In genomic region chr1:209367031-209367813, GRCh38 we compare ENCODE assay signal across 17 cellular contexts.
A peak's percentile ranks its signal among the peaks of the same experiment; 100 is the strongest.
DNase-seq lines count a peak whose midpoint lies in the region; FAIRE-seq and TF ChIP-seq lines count a peak whose summit lies in the region.
"Had no signal": no experiment of that assay in that cellular context is flagged by ENCODE, and none has a peak within 500 bp of the region (broad histone marks: within the 10 kb centered on the region; RNA-seq: fewer than 3 reads in every experiment).

No MANE protein-coding gene starts in this region.

- H3K27ac ChIP-seq in astrocyte (ENCODE audit: low read depth, low read length): peak overlapping the region; percentile 63
- H3K27ac ChIP-seq: BLaER1 treated with 17β-estradiol and CSF1 and Interleukin-3, amounts not matched to agents 10 nM and 100 nM; right atrium auricular region had no signal

- H3K4me3 Mint-ChIP-seq in astrocyte (ENCODE audit: unreplicated experiment): peak overlapping the region; percentile 27
- H3K4me3 Mint-ChIP-seq in activated CD4-positive, alpha-beta memory T cell treated with anti-CD3 and anti-CD28 coated beads for 36 hours: no peak overlapping the region
- H3K4me3 Mint-ChIP-seq: nephron progenitor cell; stimulated activated naive B cell treated with anti-CD40 and anti-IgM and Interleukin-4, amounts not matched to agents 10 μg/mL and 1 μg/mL and 100 μg/mL, for 72 hours had no signal

- H3K4me3 ChIP-seq in astrocyte (ENCODE audit: insufficient read depth, low read depth, low read length) (no peak overlapping the region), fibroblast of pulmonary artery (replicated peaks; ENCODE audit: low read depth, low read length) (no peak overlapping the region), retinal pigment epithelial cell (ENCODE audit: low read length) (peak overlapping the region; percentile 11)
- H3K4me3 ChIP-seq: BLaER1 treated with 17β-estradiol and CSF1 and Interleukin-3, amounts not matched to agents 10 nM and 100 nM; right atrium auricular region had no signal

- peaks cover 33% of the 10 kb centered on the region for H3K4me1 ChIP-seq in astrocyte (ENCODE audit: insufficient read depth, low read length)
- H3K4me1 ChIP-seq: right atrium auricular region had no signal

- POLR2A ChIA-PET in activated CD4-positive, alpha-beta memory T cell treated with anti-CD3 and anti-CD28 coated beads for 36 hours (lab: Charles Lee): no interaction called here

- H4K20me1 ChIP-seq in astrocyte (ENCODE audit: insufficient read depth, low read length): no peaks in the 10 kb centered on the region
- H4K20me1 ChIP-seq: BLaER1 treated with 17β-estradiol and CSF1 and Interleukin-3, amounts not matched to agents 10 nM and 100 nM had no signal

- no peaks in the 10 kb centered on the region for H3K27me3 ChIP-seq in astrocyte (ENCODE audit: insufficient read depth, low read length)
- H3K27me3 ChIP-seq: BLaER1 treated with 17β-estradiol and CSF1 and Interleukin-3, amounts not matched to agents 10 nM and 100 nM; right atrium auricular region had no signal

- CTCF ChIA-PET in activated CD4-positive, alpha-beta memory T cell treated with anti-CD3 and anti-CD28 coated beads for 36 hours (lab: Charles Lee): no interaction called here

- H3K79me2 ChIP-seq in astrocyte (ENCODE audit: insufficient read depth, low read length): no peaks in the 10 kb centered on the region

- no peaks in the 10 kb centered on the region for H3K36me3 ChIP-seq in astrocyte (ENCODE audit: insufficient read depth, low read length)
- H3K36me3 ChIP-seq: BLaER1 treated with 17β-estradiol and CSF1 and Interleukin-3, amounts not matched to agents 10 nM and 100 nM; right atrium auricular region had no signal

- H3K4me1 Mint-ChIP-seq in astrocyte (ENCODE audit: low read depth, unreplicated experiment): peaks cover 49% of the 10 kb centered on the region
- no peaks in the 10 kb centered on the region for H3K4me1 Mint-ChIP-seq in activated CD4-positive, alpha-beta memory T cell treated with anti-CD3 and anti-CD28 coated beads for 36 hours (ENCODE audit: low read depth)
- H3K4me1 Mint-ChIP-seq: stimulated activated naive B cell treated with anti-CD40 and anti-IgM and Interleukin-4, amounts not matched to agents 10 μg/mL and 1 μg/mL and 100 μg/mL, for 72 hours had no signal

- no peaks in the 10 kb centered on the region for H3K36me3 Mint-ChIP-seq in astrocyte (ENCODE audit: low read depth, unreplicated experiment)
- no peaks in the 10 kb centered on the region for H3K36me3 Mint-ChIP-seq in activated CD4-positive, alpha-beta memory T cell treated with anti-CD3 and anti-CD28 coated beads for 36 hours
- H3K36me3 Mint-ChIP-seq: stimulated activated naive B cell treated with anti-CD40 and anti-IgM and Interleukin-4, amounts not matched to agents 10 μg/mL and 1 μg/mL and 100 μg/mL, for 72 hours had no signal

- H3K4me2 ChIP-seq in astrocyte (ENCODE audit: low read length): peak overlapping the region; percentile 45
- H3K4me2 ChIP-seq: BLaER1 treated with 17β-estradiol and CSF1 and Interleukin-3, amounts not matched to agents 10 nM and 100 nM had no signal

- DNase-seq in GM03348 (ENCODE audit: low spot score): peak; percentile 28
- DNase-seq in astrocyte (ENCODE audit: low read depth): peak; percentile 80
- peak; percentile 55 for DNase-seq in fibroblast of pulmonary artery (ENCODE audit: low read depth)
- DNase-seq in retinal pigment epithelial cell (ENCODE audit: low read depth): peak; percentile 90
- no peak for DNase-seq in SKM-1 treated with dmso at 0.1 percent for 144 hours (lab: John Stamatoyannopoulos, UW; ENCODE audit: unreplicated experiment)
- no peak for DNase-seq in activated CD4-positive, alpha-beta memory T cell treated with anti-CD3 and anti-CD28 coated beads for 36 hours
- DNase-seq in GM19238 (ENCODE audit: insufficient read length, low spot score): no peak
- no peak for DNase-seq in frontal cortex (ENCODE audit: low spot score in 2 of 2)
- DNase-seq: activated CD4-positive, alpha-beta T cell treated with anti-CD3 and anti-CD28 coated beads for 4 hours; activated T-cell treated with anti-CD3 and anti-CD28 coated beads for 4 hours; DMS53; NCI-H1048; NCI-H82; nephron progenitor cell; stimulated activated naive B cell treated with anti-CD40 and anti-IgM and Interleukin-4, amounts not matched to agents 10 μg/mL and 1 μg/mL and 100 μg/mL, for 72 hours had no signal

- TF ChIP-seq CTCF in astrocyte (IDR thresholded peaks at IDR 0.05; ENCODE audit: insufficient read depth, low read depth, low read length): no peak
- TF ChIP-seq CTCF in fibroblast of pulmonary artery (IDR thresholded peaks at IDR 0.05; ENCODE audit: low read length, missing control alignments): no peak
- no peak for TF ChIP-seq CTCF in retinal pigment epithelial cell (conservative IDR thresholded peaks at IDR 0.05; ENCODE audit: low read depth, low read length)

- H3K9me3 Mint-ChIP-seq in astrocyte (ENCODE audit: unreplicated experiment): no peaks in the 10 kb centered on the region
- no peaks in the 10 kb centered on the region for H3K9me3 Mint-ChIP-seq in activated CD4-positive, alpha-beta memory T cell treated with anti-CD3 and anti-CD28 coated beads for 36 hours
- H3K9me3 Mint-ChIP-seq: nephron progenitor cell; stimulated activated naive B cell treated with anti-CD40 and anti-IgM and Interleukin-4, amounts not matched to agents 10 μg/mL and 1 μg/mL and 100 μg/mL, for 72 hours had no signal

- H2AFZ ChIP-seq in astrocyte (ENCODE audit: low read depth, low read length): peak overlapping the region; percentile 9

- H3K27me3 Mint-ChIP-seq in astrocyte (ENCODE audit: low read depth, unreplicated experiment): no peaks in the 10 kb centered on the region
- H3K27me3 Mint-ChIP-seq in activated CD4-positive, alpha-beta memory T cell treated with anti-CD3 and anti-CD28 coated beads for 36 hours: peaks cover 3% of the 10 kb centered on the region

- H3K9ac ChIP-seq in astrocyte (ENCODE audit: low read length): peak overlapping the region; percentile 9
- H3K9ac ChIP-seq: BLaER1 treated with 17β-estradiol and CSF1 and Interleukin-3, amounts not matched to agents 10 nM and 100 nM had no signal

- H3K9me3 ChIP-seq in astrocyte (ENCODE audit: insufficient read depth, low read depth, low read length): no peaks in the 10 kb centered on the region
- H3K9me3 ChIP-seq: BLaER1 treated with 17β-estradiol and CSF1 and Interleukin-3, amounts not matched to agents 10 nM and 100 nM; right atrium auricular region had no signal

- FAIRE-seq in astrocyte (lab: Jason Lieb, UNC): no peak
- FAIRE-seq in frontal cortex (lab: Jason Lieb, UNC): no peak

- peak overlapping the region; percentile 91 for H3K27ac Mint-ChIP-seq in astrocyte (ENCODE audit: unreplicated experiment)
- H3K27ac Mint-ChIP-seq in activated CD4-positive, alpha-beta memory T cell treated with anti-CD3 and anti-CD28 coated beads for 36 hours: no peak overlapping the region
- H3K27ac Mint-ChIP-seq: nephron progenitor cell; stimulated activated naive B cell treated with anti-CD40 and anti-IgM and Interleukin-4, amounts not matched to agents 10 μg/mL and 1 μg/mL and 100 μg/mL, for 72 hours had no signal

- intact Hi-C loops in activated CD4-positive, alpha-beta memory T cell treated with anti-CD3 and anti-CD28 coated beads for 36 hours (cut with micrococcal nuclease): no loop called here

Comparison
In these comparisons a context has a peak if more than half of its experiments do, and no peak if none do; other contexts are left out.
1. DNase-seq: peak in GM03348 (single experiment), astrocyte (single experiment), fibroblast of pulmonary artery (single experiment) and retinal pigment epithelial cell (single experiment); none in SKM-1 treated with dmso at 0.1 percent for 144 hours (single experiment), activated CD4-positive, alpha-beta memory T cell treated with anti-CD3 and anti-CD28 coated beads for 36 hours (single experiment), GM19238 (single experiment) and frontal cortex (0 of 2).